ENCODE assay signal across 8 cellular contexts in genomic region chr7:105210721-105211205, GRCh38.
DNase-seq lines count a peak whose midpoint lies in the region; ATAC-seq lines count a peak whose summit lies in the region.

No MANE protein-coding gene starts in this region.

- H3K9me3 Mint-ChIP-seq in activated CD4-positive, alpha-beta T cell treated with anti-CD3 and anti-CD28 coated beads, Interleukin-2, amount 10 ng/mL, durations not matched to agents 7 days and 5 days = peaks cover 6% of the 10 kb centered on the region
- H3K9me3 Mint-ChIP-seq in activated naive CD8-positive, alpha-beta T cell treated with anti-CD3 and anti-CD28 coated beads for 36 hours = peaks cover 8% of the 10 kb centered on the region

- peak; percentile 82 for ATAC-seq in HG03095 (IDR thresholded peaks at IDR 0.05; ENCODE audit: unreplicated experiment)

- peaks cover 16% of the 10 kb centered on the region for H3K36me3 Mint-ChIP-seq in activated CD4-positive, alpha-beta T cell treated with anti-CD3 and anti-CD28 coated beads, Interleukin-2, amount 10 ng/mL, durations not matched to agents 7 days and 5 days (ENCODE audit: low read depth)
- peaks cover 22% of the 10 kb centered on the region for H3K36me3 Mint-ChIP-seq in activated naive CD8-positive, alpha-beta T cell treated with anti-CD3 and anti-CD28 coated beads for 36 hours

- peaks cover 69% of the 10 kb centered on the region for H3K4me1 Mint-ChIP-seq in activated CD4-positive, alpha-beta T cell treated with anti-CD3 and anti-CD28 coated beads, Interleukin-2, amount 10 ng/mL, durations not matched to agents 7 days and 5 days
- peaks cover 63% of the 10 kb centered on the region for H3K4me1 Mint-ChIP-seq in activated naive CD8-positive, alpha-beta T cell treated with anti-CD3 and anti-CD28 coated beads for 36 hours

- peak overlapping the region; percentile 38 for H3K27ac Mint-ChIP-seq in activated CD4-positive, alpha-beta T cell treated with anti-CD3 and anti-CD28 coated beads, Interleukin-2, amount 10 ng/mL, durations not matched to agents 7 days and 5 days
- H3K27ac Mint-ChIP-seq in activated naive CD8-positive, alpha-beta T cell treated with anti-CD3 and anti-CD28 coated beads for 36 hours = peak overlapping the region; percentile 21

- POLR2A ChIA-PET in activated CD4-positive, alpha-beta T cell treated with anti-CD3 and anti-CD28 coated beads, Interleukin-2, amount 10 ng/mL, durations not matched to agents 7 days and 5 days (lab: Charles Lee) = interaction anchor here (0.6 kb wide), 1 partner anchor 178 kb away, joined by 5 read pairs; the partner anchor contains the start of gene SRPK2

- H3K4me3 Mint-ChIP-seq in activated CD4-positive, alpha-beta T cell treated with anti-CD3 and anti-CD28 coated beads, Interleukin-2, amount 10 ng/mL, durations not matched to agents 7 days and 5 days = peak overlapping the region; percentile 3
- peak overlapping the region; percentile 44 for H3K4me3 Mint-ChIP-seq in activated naive CD8-positive, alpha-beta T cell treated with anti-CD3 and anti-CD28 coated beads for 36 hours

- DNase-seq in activated CD4-positive, alpha-beta T cell treated with anti-CD3 and anti-CD28 coated beads, Interleukin-2, amount 10 ng/mL, durations not matched to agents 7 days and 5 days = no peak
- no peak for DNase-seq in activated CD4-positive, alpha-beta T cell treated with anti-CD3 and anti-CD28 coated beads, Interleukin-2, amount 50 U/mL, for 4 hours
- no peak for DNase-seq in activated naive CD8-positive, alpha-beta T cell treated with anti-CD3 and anti-CD28 coated beads for 36 hours
- DNase-seq in midbrain (lab: John Stamatoyannopoulos, UW) (peak; percentile 38), dedifferentiated amniotic fluid mesenchymal stem cell (ENCODE audit: extremely low spot score) (no peak), middle frontal gyrus (ENCODE audit: extremely low spot score, low spot score) (no peak)
- DNase-seq in activated CD4-positive, CD25-positive, alpha-beta regulatory T cell treated with anti-CD3 and anti-CD28 coated beads, Interleukin-2, amount 50 U/mL, for 72 hours = no peak

- CTCF ChIA-PET in activated CD4-positive, alpha-beta T cell treated with anti-CD3 and anti-CD28 coated beads, Interleukin-2, amount 10 ng/mL, durations not matched to agents 7 days and 5 days (lab: Charles Lee) = interaction anchor here (1.4 to 1.6 kb wide), 2 partner anchors 10 to 30 kb away, joined by 4 to 8 read pairs; no protein-coding TSS in a partner anchor

- H3K27me3 Mint-ChIP-seq in activated CD4-positive, alpha-beta T cell treated with anti-CD3 and anti-CD28 coated beads, Interleukin-2, amount 10 ng/mL, durations not matched to agents 7 days and 5 days = no peaks in the 10 kb centered on the region
- no peaks in the 10 kb centered on the region for H3K27me3 Mint-ChIP-seq in activated naive CD8-positive, alpha-beta T cell treated with anti-CD3 and anti-CD28 coated beads for 36 hours
